In genomic region chr17:75455896-75456416, GRCh38 we compare ENCODE assay signal across 8 cellular contexts. TPM values are rescaled to one million over a fixed set of nuclear protein-coding genes. Genes with fewer than 3 reads are reported as not detected.
DNase-seq lines count a peak whose midpoint lies in the region; ATAC-seq and TF ChIP-seq lines count a peak whose summit lies in the region.

No MANE protein-coding gene starts in this region.

- peak overlapping the region; percentile 6 for H3K27ac ChIP-seq in ectodermal cell (ENCODE audit: insufficient read depth, low read depth, low read length, poor library complexity, severe bottlenecking)

- no peaks in the 10 kb centered on the region for H3K9me3 ChIP-seq in ectodermal cell (ENCODE audit: control insufficient read depth, low read length)

- H3K4me1 Mint-ChIP-seq in activated T-cell treated with anti-CD3 and anti-CD28 coated beads, Interleukin-2, amount 50 U/mL, for 72 hours (ENCODE audit: low read depth), result peaks cover 32% of the 10 kb centered on the region
- H3K4me1 Mint-ChIP-seq in natural killer cell, result peaks cover 41 to 45% of the 10 kb centered on the region in 2 donors

- intact Hi-C loops in natural killer cell (cut with micrococcal nuclease), result no loop called here

- peak; percentile 18 to 22 for ATAC-seq in activated T-cell treated with anti-CD3 and anti-CD28 coated beads, Interleukin-2, amount 50 U/mL, for 72 hours (replicated peaks in 1 of 2)
- peak in 2 of 3 donors; percentile 3 to 5 for ATAC-seq in natural killer cell

- H3K36me3 ChIP-seq in ectodermal cell (ENCODE audit: control insufficient read depth, insufficient read depth, low read length), result no peaks in the 10 kb centered on the region

- no peaks in the 10 kb centered on the region for H3K27me3 ChIP-seq in ectodermal cell (ENCODE audit: control insufficient read depth, insufficient read depth, low read length, poor library complexity, severe bottlenecking)

- peak overlapping the region; percentile 92 to 97 for H3K4me3 Mint-ChIP-seq in activated T-cell treated with anti-CD3 and anti-CD28 coated beads, Interleukin-2, amount 50 U/mL, for 72 hours
- peak overlapping the region; percentile 95 for H3K4me3 Mint-ChIP-seq in natural killer cell

- peak overlapping the region; percentile 59 for H3K4me3 ChIP-seq in NB4 (ENCODE audit: low read depth, low read length)
- H3K4me3 ChIP-seq in ectodermal cell (ENCODE audit: insufficient read depth, low read depth, low read length), result peak overlapping the region; percentile 67

- peaks cover 0 to 2% of the 10 kb centered on the region in 2 donors for H3K36me3 Mint-ChIP-seq in activated T-cell treated with anti-CD3 and anti-CD28 coated beads, Interleukin-2, amount 50 U/mL, for 72 hours (ENCODE audit: insufficient read depth in 2 of 2)
- H3K36me3 Mint-ChIP-seq in natural killer cell, result no peaks in the 10 kb centered on the region

- H3K9me3 Mint-ChIP-seq in activated T-cell treated with anti-CD3 and anti-CD28 coated beads, Interleukin-2, amount 50 U/mL, for 72 hours, result no peaks in the 10 kb centered on the region
- no peaks in the 10 kb centered on the region for H3K9me3 Mint-ChIP-seq in natural killer cell

- H3K27me3 Mint-ChIP-seq in activated T-cell treated with anti-CD3 and anti-CD28 coated beads, Interleukin-2, amount 50 U/mL, for 72 hours (ENCODE audit: low read depth), result no peaks in the 10 kb centered on the region
- no peaks in the 10 kb centered on the region for H3K27me3 Mint-ChIP-seq in natural killer cell (ENCODE audit: low read depth in 2 of 2)

- TF ChIP-seq POLR2A in NB4 (IDR thresholded peaks at IDR 0.05; ENCODE audit: extremely low read depth, insufficient read length), result no peak

- H3K4me1 ChIP-seq in ectodermal cell (ENCODE audit: control insufficient read depth, insufficient read depth, low read length), result peaks cover 7% of the 10 kb centered on the region

- H3K27ac Mint-ChIP-seq in activated T-cell treated with anti-CD3 and anti-CD28 coated beads, Interleukin-2, amount 50 U/mL, for 72 hours, result peak overlapping the region; percentile 94
- H3K27ac Mint-ChIP-seq in natural killer cell, result peak overlapping the region; percentile 94 to 96

- TF ChIP-seq CTCF in NB4 (IDR thresholded peaks at IDR 0.05; ENCODE audit: low read depth, low read length) (no peak), natural killer cell (IDR thresholded peaks at IDR 0.05) (no peak)

- WGBS in ectodermal cell, 2 experiments, result 9 to 19% methylated on average over 12 to 13 of the region's 13 CpGs

- no peak for DNase-seq in activated T-cell treated with anti-CD3 and anti-CD28 coated beads, Interleukin-2, amount 50 U/mL, for 72 hours
- no peak for DNase-seq in activated T-cell treated with anti-CD3 and anti-CD28 coated beads, Interleukin-2, amount 50 U/mL, for 48 hours
- DNase-seq in NB4 (ENCODE audit: low read depth) (no peak), natural killer cell (no peak), GM19240 (ENCODE audit: insufficient read length, low spot score) (no peak), cortex of kidney (lab: John Stamatoyannopoulos, UW) (no peak)
- no peak for DNase-seq in central memory CD4-positive, alpha-beta T cell

RNA-seq across cellular contexts. Expression of gene TMEM94, which starts 0.5 kb away (rescaled TPM):
- total RNA-seq in activated T-cell treated with anti-CD3 and anti-CD28 coated beads, Interleukin-2, amount 50 U/mL, for 72 hours, result 10 to 100 TPM; 70.7 to 76.4 TPM
- polyA plus RNA-seq in ectodermal cell (2013, experiment 1 of 4), result 111 TPM
- polyA plus RNA-seq in ectodermal cell (2013, experiment 2 of 4), result 91.6 TPM
- polyA plus RNA-seq in ectodermal cell (2013, experiment 3 of 4), result 98.3 TPM
- polyA plus RNA-seq in ectodermal cell (2013, experiment 4 of 4), result 107 TPM
- total RNA-seq in natural killer cell, result 100 to 1,000 TPM in 2 of 3 donors, 10 to 100 TPM in 1; 84.4 to 142 (median 104) TPM

RNA-seq across cellular contexts. Expression of gene GRB2, which starts 50.5 kb away (rescaled TPM):
- total RNA-seq in activated T-cell treated with anti-CD3 and anti-CD28 coated beads, Interleukin-2, amount 50 U/mL, for 72 hours, result 100 to 1,000 TPM; 209 to 218 TPM
- 74.1 TPM for polyA plus RNA-seq in ectodermal cell (2013, experiment 1 of 4)
- polyA plus RNA-seq in ectodermal cell (2013, experiment 2 of 4), result 76.0 TPM
- polyA plus RNA-seq in ectodermal cell (2013, experiment 3 of 4), result 55.7 TPM
- polyA plus RNA-seq in ectodermal cell (2013, experiment 4 of 4), result 53.2 TPM
- total RNA-seq in natural killer cell, result 100 to 1,000 TPM; 115 to 142 (median 116) TPM

RNA-seq across cellular contexts. Expression of gene CASKIN2, which starts 59.4 kb away (rescaled TPM):
- total RNA-seq in activated T-cell treated with anti-CD3 and anti-CD28 coated beads, Interleukin-2, amount 50 U/mL, for 72 hours, result 1 to 10 TPM; 4.1 to 6.6 TPM
- polyA plus RNA-seq in ectodermal cell (2013, experiment 1 of 4), result 24.0 TPM
- 24.3 TPM for polyA plus RNA-seq in ectodermal cell (2013, experiment 2 of 4)
- 15.2 TPM for polyA plus RNA-seq in ectodermal cell (2013, experiment 3 of 4)
- 16.6 TPM for polyA plus RNA-seq in ectodermal cell (2013, experiment 4 of 4)
- 1 to 10 TPM in 2 of 3 donors, under 1 TPM in 1; 0.49 to 1.8 (median 1.7) TPM for total RNA-seq in natural killer cell
